Comparison of ENCODE assay signal across 9 cellular contexts in the genomic region with DNA sequence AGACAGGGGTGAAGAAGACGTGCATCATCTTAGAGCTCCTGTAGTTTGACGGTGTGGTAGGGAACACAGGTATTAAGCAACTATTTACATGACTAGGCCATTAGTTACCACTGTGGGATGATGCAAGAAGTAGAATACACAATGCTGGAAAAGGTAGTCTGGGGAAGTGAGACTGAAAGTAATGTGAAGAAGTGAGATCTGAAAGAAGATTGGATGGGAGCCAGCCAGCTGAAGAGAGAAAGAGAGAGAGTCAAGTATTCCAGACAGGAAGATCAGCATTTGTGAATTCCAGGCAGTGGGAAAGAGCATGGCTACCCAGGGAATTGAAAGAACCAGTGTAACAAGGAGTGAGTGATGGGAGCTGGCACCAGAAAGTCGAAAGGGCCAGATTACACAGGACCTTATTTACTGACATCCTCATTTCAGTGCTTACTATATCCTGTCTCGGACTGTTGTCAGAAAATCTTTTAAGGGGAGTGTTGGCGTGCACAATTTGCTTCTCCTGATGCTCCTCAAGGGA. TPM values are rescaled to one million over a fixed set of nuclear protein-coding genes. Genes with fewer than 3 reads are reported as not detected.
A peak's percentile ranks its signal among the peaks of the same experiment; 100 is the strongest.
DNase-seq lines count a peak whose midpoint lies in the region; ATAC-seq and TF ChIP-seq lines count a peak whose summit lies in the region.
"Had no signal": no experiment of that assay in that cellular context is flagged by ENCODE, and none has a peak within 500 bp of the region (broad histone marks: within the 10 kb centered on the region; RNA-seq: fewer than 3 reads in every experiment).

No MANE protein-coding gene starts in this region.

- H3K27ac Mint-ChIP-seq in memory B cell: no peak overlapping the region
- H3K27ac Mint-ChIP-seq in activated naive CD4-positive, alpha-beta T cell treated with anti-CD3 and anti-CD28 coated beads for 36 hours: no peak overlapping the region
- H3K27ac Mint-ChIP-seq: activated naive CD4-positive, alpha-beta T cell treated with anti-CD3 and anti-CD28 coated beads, Interleukin-2, amount 50 U/mL, for 72 hours had no signal

- ATAC-seq in GM21367 (IDR thresholded peaks at IDR 0.05; ENCODE audit: unreplicated experiment) (peak; percentile 59), HG03521 (IDR thresholded peaks at IDR 0.05; ENCODE audit: unreplicated experiment) (peak; percentile 54), memory B cell (ENCODE audit: low read depth) (peak; percentile 65)

- CTCF ChIA-PET in activated naive CD4-positive, alpha-beta T cell treated with anti-CD3 and anti-CD28 coated beads for 36 hours (lab: Charles Lee): interaction anchor here (0.9 to 8.2 kb wide), 12 partner anchors 9 to 73 kb away, joined by 3 to 177 read pairs (median 18); a partner anchor contains a TSS

- TF ChIP-seq CTCF in AG10803 (conservative IDR thresholded peaks at IDR 0.05; ENCODE audit: low read length): no peak

- no peaks in the 10 kb centered on the region for H3K27me3 Mint-ChIP-seq in memory B cell
- no peaks in the 10 kb centered on the region for H3K27me3 Mint-ChIP-seq in activated naive CD4-positive, alpha-beta T cell treated with anti-CD3 and anti-CD28 coated beads for 36 hours (ENCODE audit: low read depth)

- DNase-seq in AG10803 (ENCODE audit: low read depth) (peak; percentile 68), astrocyte of the hippocampus (ENCODE audit: low read depth, low spot score) (peak; percentile 45), memory B cell (ENCODE audit: low spot score in 2 of 2) (peak; percentile 39 to 58), NCI-H446 treated with DMSO at 0.1 percent for 48 hours (lab: John Stamatoyannopoulos, UW) (no peak)
- DNase-seq in stimulated activated CD8-positive, alpha-beta memory T cell treated with anti-CD3 and anti-CD28 coated beads, Interleukin-4, amount 100 ng/mL, for 48 hours: no peak
- no peak for DNase-seq in activated naive CD4-positive, alpha-beta T cell treated with anti-CD3 and anti-CD28 coated beads for 36 hours

- H3K4me1 Mint-ChIP-seq in memory B cell: peaks cover 19% of the 10 kb centered on the region
- peaks cover 9% of the 10 kb centered on the region for H3K4me1 Mint-ChIP-seq in activated naive CD4-positive, alpha-beta T cell treated with anti-CD3 and anti-CD28 coated beads for 36 hours (ENCODE audit: low read depth)

- H3K4me3 ChIP-seq in AG10803 (ENCODE audit: low read length): no peak overlapping the region

- no peaks in the 10 kb centered on the region for H3K9me3 Mint-ChIP-seq in memory B cell
- peaks cover 4% of the 10 kb centered on the region for H3K9me3 Mint-ChIP-seq in activated naive CD4-positive, alpha-beta T cell treated with anti-CD3 and anti-CD28 coated beads for 36 hours

- no peak overlapping the region for H3K4me3 Mint-ChIP-seq in memory B cell
- no peak overlapping the region for H3K4me3 Mint-ChIP-seq in activated naive CD4-positive, alpha-beta T cell treated with anti-CD3 and anti-CD28 coated beads for 36 hours

- intact Hi-C loops in activated naive CD4-positive, alpha-beta T cell treated with anti-CD3 and anti-CD28 coated beads for 36 hours (cut with micrococcal nuclease): loop anchor here (1.0 to 5.0 kb wide), 7 partner anchors 11 to 432 kb away; a partner anchor contains a TSS

- H3K36me3 Mint-ChIP-seq in memory B cell: no peaks in the 10 kb centered on the region
- no peaks in the 10 kb centered on the region for H3K36me3 Mint-ChIP-seq in activated naive CD4-positive, alpha-beta T cell treated with anti-CD3 and anti-CD28 coated beads for 36 hours (ENCODE audit: low read depth)

RNA-seq across cellular contexts. Expression of a gene that starts 4.0 kb away (rescaled TPM):
- total RNA-seq in activated naive CD4-positive, alpha-beta T cell treated with anti-CD3 and anti-CD28 coated beads for 36 hours: under 1 TPM; 0.59 to 0.86 TPM

RNA-seq across cellular contexts. Expression of a gene that starts 11.4 kb away (rescaled TPM):
- total RNA-seq in activated naive CD4-positive, alpha-beta T cell treated with anti-CD3 and anti-CD28 coated beads for 36 hours: 10 to 100 TPM; 24.5 to 25.3 TPM

Comparison
In these comparisons a context has a peak if more than half of its experiments do, and no peak if none do; other contexts are left out.
1. DNase-seq: peak in AG10803 (single experiment), astrocyte of the hippocampus (single experiment) and memory B cell (2 of 2); none in stimulated activated CD8-positive, alpha-beta memory T cell treated with anti-CD3 and anti-CD28 coated beads, Interleukin-4, amount 100 ng/mL, for 48 hours (single experiment), NCI-H446 treated with DMSO at 0.1 percent for 48 hours (single experiment) and activated naive CD4-positive, alpha-beta T cell treated with anti-CD3 and anti-CD28 coated beads for 36 hours (single experiment).
2. Peak in every context shown above with its lines, with median percentiles within 50 percentile points of each other: ATAC-seq.